Comparison of ENCODE assay signal across 8 cellular contexts in the genomic region with DNA sequence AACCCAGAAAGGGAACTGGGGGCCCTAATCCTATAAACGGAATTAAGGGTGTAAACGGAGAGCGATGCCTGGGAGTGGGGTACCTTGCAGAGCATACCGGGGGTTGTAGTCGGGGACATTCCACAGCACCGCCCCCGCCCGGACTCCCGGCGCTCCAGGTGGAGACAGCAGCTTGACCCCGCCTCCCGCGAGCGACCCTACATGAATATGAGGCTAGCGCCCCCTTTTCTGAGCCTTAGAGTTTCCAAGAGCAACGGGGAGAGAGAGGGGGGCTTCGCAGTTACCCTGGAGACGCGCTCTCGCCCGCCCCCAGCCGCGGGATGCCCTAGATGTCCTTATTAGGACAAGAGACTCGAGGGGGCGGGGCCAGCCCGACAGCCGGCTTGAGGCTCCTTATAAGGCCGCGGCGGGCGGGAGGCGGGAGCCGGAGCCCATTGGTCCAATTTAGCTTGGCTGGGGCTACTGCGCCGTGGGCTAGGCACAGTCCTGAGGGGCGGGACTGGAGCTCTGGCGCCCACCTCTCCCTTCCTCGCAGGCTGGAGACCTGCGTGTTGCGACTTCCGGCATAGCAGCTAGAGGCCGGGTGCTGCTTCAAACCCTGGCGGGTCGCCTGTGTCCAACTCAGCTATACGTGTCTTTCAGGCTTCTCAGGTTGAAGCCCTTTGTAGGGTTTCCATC. TPM values are rescaled to one million over a fixed set of nuclear protein-coding genes. Genes with fewer than 3 reads are reported as not detected.
A peak's percentile ranks its signal among the peaks of the same experiment; 100 is the strongest.
DNase-seq lines count a peak whose midpoint lies in the region; ATAC-seq and TF ChIP-seq lines count a peak whose summit lies in the region.

No MANE protein-coding gene starts in this region.

- peaks cover 74% of the 10 kb centered on the region for H3K79me2 ChIP-seq in Loucy (ENCODE audit: insufficient read depth, low read length)

- H3K27ac ChIP-seq in RWPE2 (ENCODE audit: poor library complexity, severe bottlenecking), result peak overlapping the region; percentile 91

- H3K27ac Mint-ChIP-seq in natural killer cell treated with Interleukin-12 subunit alpha and Interleukin-12 subunit beta and Interleukin-15 and Interleukin-18, amount 100 ng/mL, for 72 hours, result peak overlapping the region; percentile 97

- peak overlapping the region; percentile 98 for H3K4me3 Mint-ChIP-seq in natural killer cell treated with Interleukin-12 subunit alpha and Interleukin-12 subunit beta and Interleukin-15 and Interleukin-18, amount 100 ng/mL, for 72 hours

- H3K9ac ChIP-seq in Loucy (ENCODE audit: low read depth, low read length, poor library complexity, severe bottlenecking), result peak overlapping the region; percentile 98

- peaks cover 52 to 57% of the 10 kb centered on the region in 2 donors for H3K4me1 Mint-ChIP-seq in natural killer cell treated with Interleukin-12 subunit alpha and Interleukin-12 subunit beta and Interleukin-15 and Interleukin-18, amount 100 ng/mL, for 72 hours (ENCODE audit: low read depth in 2 of 2)

- H3K4me1 ChIP-seq in Loucy (ENCODE audit: insufficient read depth, low read length, poor library complexity, severe bottlenecking) (peaks cover 46% of the 10 kb centered on the region), RWPE2 (ENCODE audit: insufficient read depth, poor library complexity, severe bottlenecking) (no peaks in the 10 kb centered on the region)

- H3F3A ChIP-seq in Loucy (ENCODE audit: low read depth), result 0 out of 2 replicates have a peak, but pooled peaks cover 7% of the 10 kb centered on the region

- H2AFZ ChIP-seq in Loucy (ENCODE audit: low read length), result peak overlapping the region; percentile 87

- H3K9me3 ChIP-seq in Loucy (ENCODE audit: insufficient read depth, low read depth, low read length) (no peaks in the 10 kb centered on the region), RWPE2 (ENCODE audit: severe bottlenecking) (no peaks in the 10 kb centered on the region)

- H3K27me3 ChIP-seq in H7 (ENCODE audit: control insufficient read depth, insufficient read depth, low read length), result no peaks in the 10 kb centered on the region
- peaks cover 11% of the 10 kb centered on the region for H3K27me3 ChIP-seq in Loucy (ENCODE audit: insufficient read depth, low read length, poor library complexity, severe bottlenecking)
- H3K27me3 ChIP-seq in RWPE2 (ENCODE audit: insufficient read depth, poor library complexity, severe bottlenecking), result no peaks in the 10 kb centered on the region

- H4K20me1 ChIP-seq in Loucy (ENCODE audit: insufficient read depth, low read length, poor library complexity, severe bottlenecking), result peaks cover 55% of the 10 kb centered on the region

- peak overlapping the region; percentile 95 for H3K4me2 ChIP-seq in Loucy (ENCODE audit: low read depth, low read length, poor library complexity, severe bottlenecking)

- peak; percentile 71 for ATAC-seq in RWPE2 (ENCODE audit: low read depth)
- ATAC-seq in natural killer cell treated with Interleukin-12 subunit alpha and Interleukin-12 subunit beta and Interleukin-15 and Interleukin-18, amount 100 ng/mL, for 72 hours, result peak; percentile 81 to 83

- DNase-seq in ELF-1 (ENCODE audit: low read depth, low spot score), result peak; percentile 99
- DNase-seq in H7, result peak; percentile 99
- peak; percentile 99 for DNase-seq in RWPE2 (ENCODE audit: low spot score)
- peak; percentile 92 for DNase-seq in activated effector memory CD4-positive, alpha-beta T cell treated with Interleukin-2 at 50 U/mL for 16 hours
- peak; percentile 99 for DNase-seq in fibroblast of pulmonary artery (ENCODE audit: low read depth)
- DNase-seq in natural killer cell treated with Interleukin-12 subunit alpha and Interleukin-12 subunit beta and Interleukin-15 and Interleukin-18, amount 100 ng/mL, for 72 hours (ENCODE audit: low spot score), result peak; percentile 99
- DNase-seq in stimulated activated naive CD4-positive, alpha-beta T cell treated with Interleukin-2 at 50 U/mL for 16 hours (lab: John Stamatoyannopoulos, UW), result peak; percentile 97

- H3K27me3 Mint-ChIP-seq in natural killer cell treated with Interleukin-12 subunit alpha and Interleukin-12 subunit beta and Interleukin-15 and Interleukin-18, amount 100 ng/mL, for 72 hours, result no peaks in the 10 kb centered on the region

- H3K9me3 Mint-ChIP-seq in natural killer cell treated with Interleukin-12 subunit alpha and Interleukin-12 subunit beta and Interleukin-15 and Interleukin-18, amount 100 ng/mL, for 72 hours, result no peaks in the 10 kb centered on the region

- H3K36me3 ChIP-seq in H7 (replicated peaks; ENCODE audit: control insufficient read depth, insufficient read depth, low read length), result peaks cover 40% of the 10 kb centered on the region
- peaks cover 34% of the 10 kb centered on the region; the same call in 1 of the 2 replicates for H3K36me3 ChIP-seq in Loucy (ENCODE audit: insufficient read depth, low read length)
- H3K36me3 ChIP-seq in RWPE2 (ENCODE audit: low read depth), result peaks cover 60% of the 10 kb centered on the region

- TF ChIP-seq CTCF in Loucy (conservative IDR thresholded peaks at IDR 0.05; ENCODE audit: low read length) (peak; percentile 40), RWPE2 (IDR thresholded peaks at IDR 0.05; ENCODE audit: poor library complexity, severe bottlenecking) (no peak), fibroblast of pulmonary artery (IDR thresholded peaks at IDR 0.05; ENCODE audit: low read length, missing control alignments) (no peak)

- no peaks in the 10 kb centered on the region for H3K9me2 ChIP-seq in Loucy (replicated peaks; ENCODE audit: low read depth, low read length)

- H3K4me3 ChIP-seq in H7 (ENCODE audit: insufficient read depth, low read depth, low read length) (peak overlapping the region; percentile 93), Loucy (ENCODE audit: low read length, poor library complexity, severe bottlenecking) (peak overlapping the region; percentile 80), RWPE2 (ENCODE audit: severe bottlenecking) (peak overlapping the region; percentile 97), fibroblast of pulmonary artery (replicated peaks; ENCODE audit: low read depth, low read length) (peak overlapping the region; percentile 96)

- H3K36me3 Mint-ChIP-seq in natural killer cell treated with Interleukin-12 subunit alpha and Interleukin-12 subunit beta and Interleukin-15 and Interleukin-18, amount 100 ng/mL, for 72 hours, result peaks cover 22% of the 10 kb centered on the region

RNA-seq across cellular contexts. Expression of a gene that starts 1.0 kb away (rescaled TPM):
- 38.0 and 49.7 TPM in 2 replicates for total RNA-seq in H7 (2014; rRNA removed; shearing (Covaris generic))
- total RNA-seq in natural killer cell treated with Interleukin-12 subunit alpha and Interleukin-12 subunit beta and Interleukin-15 and Interleukin-18, amount 100 ng/mL, for 72 hours, result 100 to 1,000 TPM in 1 of 2 donors, 10 to 100 TPM in 1; 85.7 to 109 TPM

RNA-seq across cellular contexts. Expression of a gene that starts 1.3 kb away (rescaled TPM):
- 916 and 1,083 TPM in 2 replicates for total RNA-seq in H7 (2014; rRNA removed; shearing (Covaris generic))
- total RNA-seq in natural killer cell treated with Interleukin-12 subunit alpha and Interleukin-12 subunit beta and Interleukin-15 and Interleukin-18, amount 100 ng/mL, for 72 hours, result 1,000 to 10,000 TPM; 1,401 to 1,644 TPM

RNA-seq across cellular contexts. Expression of a gene that starts 13.3 kb away (rescaled TPM):
- total RNA-seq in H7 (2014; rRNA removed; shearing (Covaris generic)), result 8.5 and 13.2 TPM in 2 replicates
- 10 to 100 TPM in 1 of 2 donors, 1 to 10 TPM in 1; 7.5 to 10.6 TPM for total RNA-seq in natural killer cell treated with Interleukin-12 subunit alpha and Interleukin-12 subunit beta and Interleukin-15 and Interleukin-18, amount 100 ng/mL, for 72 hours

RNA-seq across cellular contexts. Expression of a gene that starts 20.4 kb away (rescaled TPM):
- not detected in 2 replicates for total RNA-seq in H7 (2014; rRNA removed; shearing (Covaris generic))
- 100 to 1,000 TPM; 124 to 886 TPM for total RNA-seq in natural killer cell treated with Interleukin-12 subunit alpha and Interleukin-12 subunit beta and Interleukin-15 and Interleukin-18, amount 100 ng/mL, for 72 hours

RNA-seq across cellular contexts. Expression of a gene that starts 25.5 kb away (rescaled TPM):
- total RNA-seq in H7 (2014; rRNA removed; shearing (Covaris generic)), result 0.26 and 0.80 TPM in 2 replicates
- total RNA-seq in natural killer cell treated with Interleukin-12 subunit alpha and Interleukin-12 subunit beta and Interleukin-15 and Interleukin-18, amount 100 ng/mL, for 72 hours, result 1 to 10 TPM in 1 of 2 donors, under 1 TPM in 1; 0.52 to 1.0 TPM

Comparison
In these comparisons a context has a peak if more than half of its experiments do, and no peak if none do; other contexts are left out.
1. Peak in every context shown above with its lines: DNase-seq, ATAC-seq, H3K4me3 ChIP-seq and H3K27ac ChIP-seq.